Comparison of ENCODE assay signal across 1 cellular context in genomic region chr5:9502435-9502834, GRCh38.
TF ChIP-seq lines count a peak whose summit lies in the region.

No MANE protein-coding gene starts in this region.

TF ChIP-seq in WTC11, 78 proteins besides CTCF, POLR2A, EP300 and RAD21 (continued from another document):
- TF ChIP-seq ATF6 (CRISPR knock-in tag; IDR thresholded peaks at IDR 0.05) (no peak), USF1 (CRISPR knock-in tag; IDR thresholded peaks at IDR 0.05) (no peak), GABPB1 (CRISPR knock-in tag; IDR thresholded peaks at IDR 0.05) (no peak), ZNF317 (CRISPR knock-in tag; IDR thresholded peaks at IDR 0.05; ENCODE audit: borderline replicate concordance, low read depth) (no peak), JUN (CRISPR knock-in tag; IDR thresholded peaks at IDR 0.05) (no peak), TP53 (CRISPR knock-in tag; IDR thresholded peaks at IDR 0.05) (no peak), HMGA2 (CRISPR knock-in tag; IDR thresholded peaks at IDR 0.05) (no peak), GRHL2 (CRISPR knock-in tag; IDR thresholded peaks at IDR 0.05; ENCODE audit: insufficient replicate concordance, severe bottlenecking) (no peak), NFE2L1 (CRISPR knock-in tag; IDR thresholded peaks at IDR 0.05) (no peak), NR3C1 (CRISPR knock-in tag; conservative IDR thresholded peaks at IDR 0.05; ENCODE audit: low read depth) (no peak), GTF2I (CRISPR knock-in tag; conservative IDR thresholded peaks at IDR 0.05) (no peak), JAZF1 (CRISPR knock-in tag; IDR thresholded peaks at IDR 0.05) (no peak)
- TF ChIP-seq, protein P1, sequence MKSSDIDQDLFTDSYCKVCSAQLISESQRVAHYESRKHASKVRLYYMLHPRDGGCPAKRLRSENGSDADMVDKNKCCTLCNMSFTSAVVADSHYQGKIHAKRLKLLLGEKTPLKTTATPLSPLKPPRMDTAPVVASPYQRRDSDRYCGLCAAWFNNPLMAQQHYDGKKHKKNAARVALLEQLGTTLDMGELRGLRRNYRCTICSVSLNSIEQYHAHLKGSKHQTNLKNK (CRISPR knock-in tag; IDR thresholded peaks at IDR 0.05): no peak
- TF ChIP-seq, protein P2, sequence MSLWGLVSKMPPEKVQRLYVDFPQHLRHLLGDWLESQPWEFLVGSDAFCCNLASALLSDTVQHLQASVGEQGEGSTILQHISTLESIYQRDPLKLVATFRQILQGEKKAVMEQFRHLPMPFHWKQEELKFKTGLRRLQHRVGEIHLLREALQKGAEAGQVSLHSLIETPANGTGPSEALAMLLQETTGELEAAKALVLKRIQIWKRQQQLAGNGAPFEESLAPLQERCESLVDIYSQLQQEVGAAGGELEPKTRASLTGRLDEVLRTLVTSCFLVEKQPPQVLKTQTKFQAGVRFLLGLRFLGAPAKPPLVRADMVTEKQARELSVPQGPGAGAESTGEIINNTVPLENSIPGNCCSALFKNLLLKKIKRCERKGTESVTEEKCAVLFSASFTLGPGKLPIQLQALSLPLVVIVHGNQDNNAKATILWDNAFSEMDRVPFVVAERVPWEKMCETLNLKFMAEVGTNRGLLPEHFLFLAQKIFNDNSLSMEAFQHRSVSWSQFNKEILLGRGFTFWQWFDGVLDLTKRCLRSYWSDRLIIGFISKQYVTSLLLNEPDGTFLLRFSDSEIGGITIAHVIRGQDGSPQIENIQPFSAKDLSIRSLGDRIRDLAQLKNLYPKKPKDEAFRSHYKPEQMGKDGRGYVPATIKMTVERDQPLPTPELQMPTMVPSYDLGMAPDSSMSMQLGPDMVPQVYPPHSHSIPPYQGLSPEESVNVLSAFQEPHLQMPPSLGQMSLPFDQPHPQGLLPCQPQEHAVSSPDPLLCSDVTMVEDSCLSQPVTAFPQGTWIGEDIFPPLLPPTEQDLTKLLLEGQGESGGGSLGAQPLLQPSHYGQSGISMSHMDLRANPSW (CRISPR knock-in tag; conservative IDR thresholded peaks at IDR 0.05; ENCODE audit: low read depth): no peak
- TF ChIP-seq, protein P3, sequence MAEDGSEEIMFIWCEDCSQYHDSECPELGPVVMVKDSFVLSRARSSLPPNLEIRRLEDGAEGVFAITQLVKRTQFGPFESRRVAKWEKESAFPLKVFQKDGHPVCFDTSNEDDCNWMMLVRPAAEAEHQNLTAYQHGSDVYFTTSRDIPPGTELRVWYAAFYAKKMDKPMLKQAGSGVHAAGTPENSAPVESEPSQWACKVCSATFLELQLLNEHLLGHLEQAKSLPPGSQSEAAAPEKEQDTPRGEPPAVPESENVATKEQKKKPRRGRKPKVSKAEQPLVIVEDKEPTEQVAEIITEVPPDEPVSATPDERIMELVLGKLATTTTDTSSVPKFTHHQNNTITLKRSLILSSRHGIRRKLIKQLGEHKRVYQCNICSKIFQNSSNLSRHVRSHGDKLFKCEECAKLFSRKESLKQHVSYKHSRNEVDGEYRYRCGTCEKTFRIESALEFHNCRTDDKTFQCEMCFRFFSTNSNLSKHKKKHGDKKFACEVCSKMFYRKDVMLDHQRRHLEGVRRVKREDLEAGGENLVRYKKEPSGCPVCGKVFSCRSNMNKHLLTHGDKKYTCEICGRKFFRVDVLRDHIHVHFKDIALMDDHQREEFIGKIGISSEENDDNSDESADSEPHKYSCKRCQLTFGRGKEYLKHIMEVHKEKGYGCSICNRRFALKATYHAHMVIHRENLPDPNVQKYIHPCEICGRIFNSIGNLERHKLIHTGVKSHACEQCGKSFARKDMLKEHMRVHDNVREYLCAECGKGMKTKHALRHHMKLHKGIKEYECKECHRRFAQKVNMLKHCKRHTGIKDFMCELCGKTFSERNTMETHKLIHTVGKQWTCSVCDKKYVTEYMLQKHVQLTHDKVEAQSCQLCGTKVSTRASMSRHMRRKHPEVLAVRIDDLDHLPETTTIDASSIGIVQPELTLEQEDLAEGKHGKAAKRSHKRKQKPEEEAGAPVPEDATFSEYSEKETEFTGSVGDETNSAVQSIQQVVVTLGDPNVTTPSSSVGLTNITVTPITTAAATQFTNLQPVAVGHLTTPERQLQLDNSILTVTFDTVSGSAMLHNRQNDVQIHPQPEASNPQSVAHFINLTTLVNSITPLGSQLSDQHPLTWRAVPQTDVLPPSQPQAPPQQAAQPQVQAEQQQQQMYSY (CRISPR knock-in tag; IDR thresholded peaks at IDR 0.05): no peak
TF ChIP-seq in WTC11: peak in this region for 0.
